13 cellular contexts compared by ENCODE assay signal in genomic region chr9:101307524-101308213, GRCh38.
"Had no signal": no experiment of that assay in that cellular context is flagged by ENCODE, and none has a peak within 500 bp of the region (broad histone marks: within the 10 kb centered on the region; RNA-seq: fewer than 3 reads in every experiment).

No MANE protein-coding gene starts in this region.

- H3K27me3 ChIP-seq: cardiac muscle cell, neural progenitor cell, thyroid gland, uterus had no signal

- H3K79me2 ChIP-seq: parathyroid adenoma had no signal

- H3K9ac ChIP-seq: neural progenitor cell, parathyroid adenoma had no signal

- H2AFZ ChIP-seq: neural progenitor cell, parathyroid adenoma had no signal

- H3K4me3 ChIP-seq: cardiac muscle cell, gastroesophageal sphincter, neural progenitor cell, thyroid gland, uterus had no signal

- H3K27ac ChIP-seq: cardiac muscle cell, gastroesophageal sphincter, neural progenitor cell, parathyroid adenoma, thyroid gland, uterus had no signal

- ATAC-seq: activated CD8-positive, alpha-beta memory T cell treated with anti-CD3 and anti-CD28 coated beads, Interleukin-2, amount 10 ng/mL, durations not matched to agents 7 days and 5 days; activated naive CD4-positive, alpha-beta T cell treated with anti-CD3 and anti-CD28 coated beads, Interleukin-2, amount 50 U/mL, for 72 hours; gastroesophageal sphincter had no signal

- H3K4me1 ChIP-seq: gastroesophageal sphincter, neural progenitor cell, parathyroid adenoma, thyroid gland, uterus had no signal

- H3K4me2 ChIP-seq: neural progenitor cell had no signal

- H3K36me3 ChIP-seq: cardiac muscle cell, gastroesophageal sphincter, neural progenitor cell, thyroid gland, uterus had no signal

- H3K9me3 ChIP-seq: gastroesophageal sphincter, thyroid gland, uterus had no signal

- DNase-seq: activated CD4-positive, alpha-beta T cell treated with anti-CD3 and anti-CD28 coated beads, Interleukin-2, amount 50 U/mL, for 48 hours; activated CD4-positive, CD25-positive, alpha-beta regulatory T cell treated with anti-CD3 and anti-CD28 coated beads, Interleukin-2, amount 50 U/mL, for 72 hours; activated CD8-positive, alpha-beta memory T cell treated with anti-CD3 and anti-CD28 coated beads, Interleukin-2, amount 10 ng/mL, durations not matched to agents 7 days and 5 days; activated effector memory CD4-positive, alpha-beta T cell treated with Interleukin-2 at 50 U/mL for 16 hours; activated T-cell treated with anti-CD3 and anti-CD28 coated beads, Interleukin-2, amount 50 U/mL, for 24 hours; small intestine; thyroid gland; uterus had no signal
